In the genomic region with DNA sequence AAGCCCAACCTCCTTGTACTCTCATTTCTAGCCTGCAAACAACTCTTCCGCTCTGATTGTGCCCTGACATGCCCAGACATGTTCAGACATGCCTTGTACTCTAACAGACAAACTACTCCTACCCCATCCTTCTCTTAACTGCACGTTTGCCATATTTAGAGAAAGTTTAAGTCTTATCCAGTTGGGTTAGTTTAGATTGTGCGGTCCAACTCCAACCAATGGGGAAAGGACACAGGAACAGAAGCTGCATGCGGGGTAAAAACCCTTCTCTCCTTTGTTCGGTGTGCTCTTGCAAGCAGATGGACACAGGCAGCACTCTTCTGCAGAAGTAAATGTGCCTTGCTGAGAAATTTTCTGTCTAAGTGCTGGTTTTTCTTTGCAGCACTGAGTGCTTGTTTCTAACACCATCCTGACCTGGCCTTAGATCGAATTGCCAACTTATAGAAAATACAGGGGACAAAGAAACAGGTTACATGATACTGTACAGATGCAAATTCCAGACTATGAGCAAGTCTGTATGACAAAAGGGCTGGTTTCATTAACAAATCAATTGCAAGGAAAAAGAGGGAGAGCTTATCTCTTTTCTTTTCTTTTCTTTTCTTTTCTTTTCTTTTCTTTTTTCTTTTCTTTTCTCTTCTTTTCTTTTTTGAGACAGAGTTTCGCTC, we compare ENCODE assay signal across 13 cellular contexts. TPM values are rescaled to one million over a fixed set of nuclear protein-coding genes. Genes with fewer than 3 reads are reported as not detected.
DNase-seq lines count a peak whose midpoint lies in the region; ATAC-seq and TF ChIP-seq lines count a peak whose summit lies in the region.
"Had no signal": no experiment of that assay in that cellular context is flagged by ENCODE, and none has a peak within 500 bp of the region (broad histone marks: within the 10 kb centered on the region; RNA-seq: fewer than 3 reads in every experiment).

No MANE protein-coding gene starts in this region.

- peaks cover 11% of the 10 kb centered on the region for H3K36me3 Mint-ChIP-seq in stimulated activated naive CD8-positive, alpha-beta T cell treated with anti-CD3 and anti-CD28 coated beads, Interleukin-15, Interleukin-2, amounts not matched to agents 100 ng/mL and 50 ng/mL, for 24 hours (ENCODE audit: low read depth)
- H3K36me3 Mint-ChIP-seq in chondrocyte (ENCODE audit: low read depth) = peaks cover 8% of the 10 kb centered on the region

- ATAC-seq in stimulated activated naive CD8-positive, alpha-beta T cell treated with anti-CD3 and anti-CD28 coated beads, Interleukin-15, Interleukin-2, amounts not matched to agents 100 U/mL and 50 U/mL, for 24 hours = no peak
- ATAC-seq in HG02885 (IDR thresholded peaks at IDR 0.05; ENCODE audit: poor library complexity, unreplicated experiment) = no peak
- no peak for ATAC-seq in HG03457 (IDR thresholded peaks at IDR 0.05; ENCODE audit: unreplicated experiment)
- ATAC-seq: left ventricle myocardium superior had no signal

- DNase-seq in stimulated activated naive CD8-positive, alpha-beta T cell treated with anti-CD3 and anti-CD28 coated beads, Interleukin-15, Interleukin-2, amounts not matched to agents 100 U/mL and 50 U/mL, for 24 hours = no peak
- DNase-seq in NCI-H748 treated with DMSO at 0.1 percent for 48 hours (lab: John Stamatoyannopoulos, UW) (peak; percentile 4), chondrocyte (ENCODE audit: low spot score) (no peak), NCI-H446 treated with DMSO at 0.1 percent for 48 hours (lab: John Stamatoyannopoulos, UW) (no peak)
- no peak for DNase-seq in stimulated activated CD8-positive, alpha-beta memory T cell treated with anti-CD3 and anti-CD28 coated beads, Interleukin-4, amount 100 ng/mL, for 48 hours
- DNase-seq: caudate nucleus, hypothalamus, left ventricle myocardium superior, NCI-H1694 treated with DMSO at 0.1 percent for 48 hours, substantia nigra had no signal

- H3K4me3 Mint-ChIP-seq in stimulated activated naive CD8-positive, alpha-beta T cell treated with anti-CD3 and anti-CD28 coated beads, Interleukin-15, Interleukin-2, amounts not matched to agents 100 ng/mL and 50 ng/mL, for 24 hours = no peak overlapping the region
- no peak overlapping the region for H3K4me3 Mint-ChIP-seq in chondrocyte (ENCODE audit: unreplicated experiment)

- H3K27me3 Mint-ChIP-seq in stimulated activated naive CD8-positive, alpha-beta T cell treated with anti-CD3 and anti-CD28 coated beads, Interleukin-15, Interleukin-2, amounts not matched to agents 100 ng/mL and 50 ng/mL, for 24 hours = no peaks in the 10 kb centered on the region
- H3K27me3 Mint-ChIP-seq in chondrocyte (ENCODE audit: low read depth) = no peaks in the 10 kb centered on the region

- peak overlapping the region; percentile 29 for H3K27ac Mint-ChIP-seq in stimulated activated naive CD8-positive, alpha-beta T cell treated with anti-CD3 and anti-CD28 coated beads, Interleukin-15, Interleukin-2, amounts not matched to agents 100 ng/mL and 50 ng/mL, for 24 hours
- peak overlapping the region; percentile 32 for H3K27ac Mint-ChIP-seq in chondrocyte (ENCODE audit: unreplicated experiment)

- H3K4me1 Mint-ChIP-seq in stimulated activated naive CD8-positive, alpha-beta T cell treated with anti-CD3 and anti-CD28 coated beads, Interleukin-15, Interleukin-2, amounts not matched to agents 100 ng/mL and 50 ng/mL, for 24 hours (ENCODE audit: low read depth) = peaks cover 12% of the 10 kb centered on the region
- peaks cover 5% of the 10 kb centered on the region for H3K4me1 Mint-ChIP-seq in chondrocyte (ENCODE audit: low read depth)

- TF ChIP-seq CTCF in chondrocyte (IDR thresholded peaks at IDR 0.05) = no peak

- peaks cover 19% of the 10 kb centered on the region for H3K9me3 Mint-ChIP-seq in stimulated activated naive CD8-positive, alpha-beta T cell treated with anti-CD3 and anti-CD28 coated beads, Interleukin-15, Interleukin-2, amounts not matched to agents 100 ng/mL and 50 ng/mL, for 24 hours
- peaks cover 28% of the 10 kb centered on the region for H3K9me3 Mint-ChIP-seq in chondrocyte (ENCODE audit: low read depth)

RNA-seq across cellular contexts. Expression of a gene that starts 35.8 kb away (rescaled TPM):
- 58.1 to 58.4 TPM (median 58.3 TPM) in 3 replicates for total RNA-seq in chondrocyte

RNA-seq across cellular contexts. Expression of a gene that starts 42.7 kb away (rescaled TPM):
- 40.3 to 52.3 TPM (median 47.7 TPM) in 3 replicates for total RNA-seq in chondrocyte
